In genomic region chr1:245131026-245131393, GRCh38 we compare ENCODE assay signal across 19 cellular contexts. TPM values are rescaled to one million over a fixed set of nuclear protein-coding genes. Genes with fewer than 3 reads are reported as not detected.
DNase-seq lines count a peak whose midpoint lies in the region; ATAC-seq, FAIRE-seq and TF ChIP-seq lines count a peak whose summit lies in the region.
"Had no signal": no experiment of that assay in that cellular context is flagged by ENCODE, and none has a peak within 500 bp of the region (broad histone marks: within the 10 kb centered on the region; RNA-seq: fewer than 3 reads in every experiment).

No MANE protein-coding gene starts in this region.

- WGBS in HepG2 (ENCODE audit: low lambda C conversion rate) = 18% methylated on average over 8 of the region's 9 CpGs
- WGBS in heart right ventricle, 2 donors = 49 to 58% methylated on average over 9 of the region's 9 CpGs

- intact Hi-C loops in HepG2 (cut with micrococcal nuclease; ENCODE audit: unreplicated experiment) = no loop called here
- intact Hi-C loops in heart right ventricle (cut with DNase I) = no loop called here

- peak; percentile 8 for DNase-seq in activated effector memory CD4-positive, alpha-beta T cell treated with anti-CD3 and anti-CD28 coated beads, Interleukin-2, amount 50 U/mL, for 16 hours
- no peak for DNase-seq in activated effector memory CD4-positive, alpha-beta T cell treated with Interleukin-2 at 50 U/mL for 16 hours
- DNase-seq in WTC11 (ENCODE audit: low spot score) (no peak), HepG2 (ENCODE audit: low spot score) (no peak), GM03348 (ENCODE audit: low spot score) (no peak), heart right ventricle (no peak), ACHN (no peak)
- DNase-seq: Karpas-422; MG63; NCI-H1092; NCI-H1694; NCI-H2107; NCI-H2227 treated with DMSO at 0.1 percent for 48 hours; NCI-H524; NK-92 treated with Interleukin-12 subunit alpha and Interleukin-12 subunit beta, amount 100 ng/mL, for 24 hours; SHP77 treated with DMSO at 0.1 percent for 48 hours had no signal

- peaks cover 12% of the 10 kb centered on the region for H3K4me1 Mint-ChIP-seq in WTC11

- CTCF ChIA-PET in WTC11 (lab: Charles Lee) (no interaction called here), HepG2 (lab: Yijun Ruan, JAX; ENCODE audit: low intra/inter-chr PET ratio, low total read pairs) (no interaction called here)

- H3K27me3 ChIP-seq in HepG2 (ENCODE audit: control insufficient read depth in 1 of 2, insufficient read depth in 2 of 2, low read length in 2 of 2) (peaks cover 0 to 16% of the 10 kb centered on the region in 2 experiments; a peak in 4 of 5 replicates), heart right ventricle (peaks cover 0 to 36% (median 10%) of the 10 kb centered on the region in 7 donors)
- H3K27me3 ChIP-seq: MG63 had no signal

- no peak overlapping the region for H2AFZ ChIP-seq in HepG2 (ENCODE audit: low read length)

- TF ChIP-seq EP300 in HepG2 (IDR thresholded peaks at IDR 0.05; ENCODE audit: low read depth in 2 of 2, low read length in 2 of 2) (no peak), HepG2 (CRISPR knock-in tag; IDR thresholded peaks at IDR 0.05; ENCODE audit: borderline replicate concordance) (no peak)

- peaks cover 5% of the 10 kb centered on the region for H3K9me3 Mint-ChIP-seq in WTC11

- H3K4me3 Mint-ChIP-seq in WTC11 = no peak overlapping the region

- in situ Hi-C loops in HepG2 (cut with HindIII; ENCODE audit: extremely low pct_ligation_motif_present, low pct_unique_long_range_greater_than_20kb) (no loop called here), ACHN (cut with HindIII; ENCODE audit: low pct_ligation_motif_present, low pct_unique_long_range_greater_than_20kb, low sequenced_read_pairs) (no loop called here)

- peak; percentile 53 for ATAC-seq in WTC11
- ATAC-seq in HepG2 = peak; percentile 54
- ATAC-seq in heart right ventricle = no peak
- no peak for ATAC-seq in HG03439 (IDR thresholded peaks at IDR 0.05; ENCODE audit: unreplicated experiment)

- H3K36me3 Mint-ChIP-seq in WTC11 = no peaks in the 10 kb centered on the region

- H3K27ac Mint-ChIP-seq in WTC11 = no peak overlapping the region

- TF ChIP-seq CTCF in WTC11 (IDR thresholded peaks at IDR 0.05) (no peak), HepG2 (CRISPR knock-in tag; IDR thresholded peaks at IDR 0.05) (no peak), heart right ventricle (IDR thresholded peaks at IDR 0.05) (no peak)

- H3K9ac ChIP-seq in HepG2 (ENCODE audit: insufficient read depth, low read depth, low read length) = no peak overlapping the region

- BruUV-seq in HepG2 (replicated peaks; lab: Mats Ljungman, UMichigan) = no TSS peak

- H3K36me3 ChIP-seq in HepG2 (replicated peaks in 1 of 2; ENCODE audit: control insufficient read depth in 1 of 2, insufficient read depth in 2 of 2, low read length in 2 of 2) (no peaks in the 10 kb centered on the region), heart right ventricle (no peaks in the 10 kb centered on the region)
- H3K36me3 ChIP-seq: MG63 had no signal

- POLR2A ChIA-PET in WTC11 (lab: Charles Lee) (no interaction called here), HepG2 (lab: Yijun Ruan, JAX) (no interaction called here)

- H3K4me3 ChIP-seq in HepG2 (replicated peaks in 1 of 3; ENCODE audit: insufficient read depth in 1 of 3, low read depth in 2 of 3, low read length in 3 of 3) (no peak overlapping the region), heart right ventricle (no peak overlapping the region)
- H3K4me3 ChIP-seq: A549, MG63 had no signal

- no peak for TF ChIP-seq RAD21 in HepG2 (CRISPR knock-in tag; IDR thresholded peaks at IDR 0.05)

- H3K4me1 ChIP-seq in HepG2 (ENCODE audit: insufficient read depth, low read length) (peaks cover 18% of the 10 kb centered on the region), heart right ventricle (peaks cover 0 to 3% (median 0%) of the 10 kb centered on the region in 9 donors)
- H3K4me1 ChIP-seq: A549 had no signal

- FAIRE-seq in HepG2 (lab: Jason Lieb, UNC) = no peak
- FAIRE-seq: A549 had no signal

- H3K4me2 ChIP-seq in HepG2 (ENCODE audit: low read depth, low read length) = peak overlapping the region; percentile 42; the same call in 1 of the 2 replicates
- H3K4me2 ChIP-seq: A549 had no signal

- H3K27ac ChIP-seq in HepG2 (ENCODE audit: extremely low read length, insufficient read depth, low read length) (no peak overlapping the region), heart right ventricle (no peak overlapping the region)
- H3K27ac ChIP-seq: A549 had no signal

- H3K79me2 ChIP-seq in HepG2 (ENCODE audit: insufficient read depth, low read length) = no peaks in the 10 kb centered on the region

- no peaks in the 10 kb centered on the region for H3K27me3 Mint-ChIP-seq in WTC11 (ENCODE audit: low read depth)

- H4K20me1 ChIP-seq in HepG2 (ENCODE audit: insufficient read depth, low read length) = no peaks in the 10 kb centered on the region

- no peak for TF ChIP-seq POLR2A in HepG2 (IDR thresholded peaks at IDR 0.05; ENCODE audit: insufficient read depth in 1 of 2, low read depth in 2 of 2, low read length in 2 of 2)

- H3K9me3 ChIP-seq in HepG2 (ENCODE audit: low read length) (no peaks in the 10 kb centered on the region), heart right ventricle (no peaks in the 10 kb centered on the region)
- H3K9me3 ChIP-seq: A549, MG63 had no signal

TF ChIP-seq in WTC11, 78 proteins besides CTCF, POLR2A, EP300 and RAD21 (continues in another document):
- TF ChIP-seq AR (CRISPR knock-in tag; IDR thresholded peaks at IDR 0.05) = no peak

TF ChIP-seq in HepG2, 621 proteins besides CTCF, POLR2A, EP300 and RAD21 (continues in another document):
- no peak for TF ChIP-seq SYNCRIP (IDR thresholded peaks at IDR 0.05; ENCODE audit: insufficient read depth, low read depth, low read length)
- no peak for TF ChIP-seq GRHL1 (CRISPR knock-in tag; conservative IDR thresholded peaks at IDR 0.05)
- no peak for TF ChIP-seq ZFY (CRISPR knock-in tag; IDR thresholded peaks at IDR 0.05)
- no peak for TF ChIP-seq TBX3 (IDR thresholded peaks at IDR 0.05; ENCODE audit: borderline replicate concordance)
- TF ChIP-seq MIER3 (CRISPR knock-in tag; IDR thresholded peaks at IDR 0.05; ENCODE audit: borderline replicate concordance) = no peak
- TF ChIP-seq NFATC3 (CRISPR knock-in tag; IDR thresholded peaks at IDR 0.05) = no peak
- TF ChIP-seq HBP1 (CRISPR knock-in tag; IDR thresholded peaks at IDR 0.05; ENCODE audit: low read depth) = no peak
- TF ChIP-seq HMG20A (CRISPR knock-in tag; IDR thresholded peaks at IDR 0.05; ENCODE audit: borderline replicate concordance) = no peak
- no peak for TF ChIP-seq ELF1 (CRISPR knock-in tag; IDR thresholded peaks at IDR 0.05)
- TF ChIP-seq FOXJ3 (CRISPR knock-in tag; IDR thresholded peaks at IDR 0.05; ENCODE audit: borderline replicate concordance) = no peak

RNA-seq across cellular contexts. Expression of gene KIF26B, which starts 23.8 kb away (rescaled TPM):
- total RNA-seq in WTC11 (2021) (0.41 to 1.2 TPM (median 0.55 TPM) in 3 replicates), HepG2 (2016; rRNA removed; fragmentation: Illumina TruSeq; extraction: Trizol) (0.03 and 0.09 TPM in 2 replicates), heart right ventricle (1 to 10 TPM in 8 of 10 donors, under 1 TPM in 2; 0.74 to 8.8 (median 3.7) TPM)
- 0.20 TPM in 1 of 2 replicates, not detected in the other for total RNA-seq in HepG2 (2016; cell fraction: cytosol; rRNA removed; fragmentation: Illumina TruSeq; extraction: Trizol; ENCODE audit: low read depth)
- total RNA-seq in HepG2 (2016; cell fraction: insoluble cytoplasmic fraction; rRNA removed; fragmentation: Illumina TruSeq; extraction: Trizol) = 0.06 and 0.07 TPM in 2 replicates
- total RNA-seq in HepG2 (2016; cell fraction: membrane; rRNA removed; fragmentation: Illumina TruSeq; extraction: Trizol) = 0.09 and 0.10 TPM in 2 replicates
- total RNA-seq in HepG2 (2016; cell fraction: nucleus; rRNA removed; fragmentation: Illumina TruSeq; extraction: Trizol) = 0.06 and 0.09 TPM in 2 replicates
- polyA plus RNA-seq in HepG2 (2011; rRNA removed) (0.08 and 0.09 TPM in 2 replicates), heart right ventricle (1 to 10 TPM in 1 of 2 donors, under 1 TPM in 1; 0.66 to 1.4 TPM)
- polyA plus RNA-seq in HepG2 (2011; cell fraction: cytosol; rRNA removed) = 0.03 and 0.05 TPM in 2 replicates
- polyA plus RNA-seq in HepG2 (2011; cell fraction: nucleus; rRNA removed) = 0.39 and 0.78 TPM in 2 replicates
- 0.23 and 0.25 TPM in 2 replicates for polyA plus RNA-seq in HepG2 (2012)
- polyA plus RNA-seq in HepG2 (2016; cell fraction: cytosol; fragmentation: Illumina TruSeq; extraction: Trizol; ENCODE audit: low read depth) = not detected in 2 replicates
- polyA plus RNA-seq in HepG2 (2016; cell fraction: insoluble cytoplasmic fraction; fragmentation: Illumina TruSeq; extraction: Trizol; ENCODE audit: low read depth) = 0.10 TPM in 1 of 2 replicates, not detected in the other
- polyA plus RNA-seq in HepG2 (2016; cell fraction: membrane; fragmentation: Illumina TruSeq; extraction: Trizol; ENCODE audit: low read depth) = not detected in 2 replicates
- polyA plus RNA-seq in HepG2 (2016; cell fraction: nucleus; fragmentation: Illumina TruSeq; extraction: Trizol; ENCODE audit: insufficient read depth, low read depth) = 0.15 TPM in 1 of 2 replicates, not detected in the other
- 0.02 and 0.26 TPM in 2 replicates for polyA minus RNA-seq in HepG2 (2011; rRNA and poly(A)+ RNA removed; ENCODE audit: low replicate concordance)
- 0.09 and 0.20 TPM in 2 replicates for polyA minus RNA-seq in HepG2 (2011; cell fraction: cytosol; rRNA and poly(A)+ RNA removed)
- 0.39 and 1.2 TPM in 2 replicates for polyA minus RNA-seq in HepG2 (2011; cell fraction: nucleus; rRNA and poly(A)+ RNA removed)
- total RNA-seq: OCI-LY7 had no signal

Comparison
In these comparisons a context has a peak if more than half of its experiments do, and no peak if none do; other contexts are left out.
1. ATAC-seq: peak in WTC11 (single experiment) and HepG2 (single experiment); none in heart right ventricle (0 of 8) and HG03439 (single experiment).